15 cellular contexts compared by ENCODE assay signal in genomic region chr19:11204943-11205349, GRCh38. TPM values are rescaled to one million over a fixed set of nuclear protein-coding genes. Genes with fewer than 3 reads are reported as not detected.
DNase-seq lines count a peak whose midpoint lies in the region; ATAC-seq and TF ChIP-seq lines count a peak whose summit lies in the region.
"Had no signal": no experiment of that assay in that cellular context is flagged by ENCODE, and none has a peak within 500 bp of the region (broad histone marks: within the 10 kb centered on the region; RNA-seq: fewer than 3 reads in every experiment).

No MANE protein-coding gene starts in this region.

- H3K9ac ChIP-seq in skeletal muscle satellite cell (ENCODE audit: low read depth, low read length) (no peak overlapping the region), endodermal cell (ENCODE audit: extremely low read depth, low read length, poor library complexity, severe bottlenecking) (no peak overlapping the region)

- H3K27me3 Mint-ChIP-seq in activated naive CD8-positive, alpha-beta T cell treated with anti-CD3 and anti-CD28 coated beads, Interleukin-2, amount 50 U/mL, for 24 hours: peaks cover 9% of the 10 kb centered on the region
- no peaks in the 10 kb centered on the region for H3K27me3 Mint-ChIP-seq in endodermal cell (ENCODE audit: insufficient read depth)

- peaks cover 0 to 32% (median 24%) of the 10 kb centered on the region in 12 donors for H3K4me1 ChIP-seq in heart left ventricle
- peaks cover 32% of the 10 kb centered on the region for H3K4me1 ChIP-seq in skeletal muscle satellite cell (ENCODE audit: control insufficient read depth, insufficient read depth, low read length)
- H3K4me1 ChIP-seq in endodermal cell (ENCODE audit: control insufficient read depth, insufficient read depth, low read length): no peaks in the 10 kb centered on the region

- intact Hi-C loops in heart left ventricle (cut with DNase I): loop anchor here in 9 of 10 donors (1.0 to 10.0 kb wide), 5 partner anchors 68 to 270 kb away; no protein-coding TSS in a partner anchor

- POLR2A ChIA-PET in RWPE1 (lab: Yijun Ruan, JAX; ENCODE audit: low non-redundant PET): no interaction called here

- H3K27ac Mint-ChIP-seq in activated naive CD8-positive, alpha-beta T cell treated with anti-CD3 and anti-CD28 coated beads, Interleukin-2, amount 50 U/mL, for 24 hours: no peak overlapping the region
- no peak overlapping the region for H3K27ac Mint-ChIP-seq in endodermal cell
- H3K27ac Mint-ChIP-seq: nephron progenitor cell had no signal

- no peak for TF ChIP-seq CTCF in RWPE1 (conservative IDR thresholded peaks at IDR 0.05; ENCODE audit: low read depth)
- no peak for TF ChIP-seq CTCF in heart left ventricle (IDR thresholded peaks at IDR 0.05)
- TF ChIP-seq CTCF in GM10266 (IDR thresholded peaks at IDR 0.05; ENCODE audit: control insufficient read depth, insufficient read depth, low read depth, missing control alignments): no peak
- TF ChIP-seq CTCF in endodermal cell (conservative IDR thresholded peaks at IDR 0.05): no peak

- no peaks in the 10 kb centered on the region for H3K36me3 Mint-ChIP-seq in activated naive CD8-positive, alpha-beta T cell treated with anti-CD3 and anti-CD28 coated beads, Interleukin-2, amount 50 U/mL, for 24 hours (ENCODE audit: low read depth)
- peaks cover 14% of the 10 kb centered on the region for H3K36me3 Mint-ChIP-seq in endodermal cell (ENCODE audit: low read depth)

- WGBS in heart left ventricle, 4 donors: 45 to 48% (median 47%) methylated on average over 5 of the region's 5 CpGs
- WGBS in endodermal cell (ENCODE audit: insufficient coverage in 1 of 2, insufficient read length in 1 of 2), 2 experiments: 88 to 90% methylated on average over 4 to 5 of the region's 5 CpGs

- peaks cover 0 to 83% (median 48%) of the 10 kb centered on the region in 9 donors for H3K36me3 ChIP-seq in heart left ventricle
- H3K36me3 ChIP-seq in skeletal muscle satellite cell (ENCODE audit: insufficient read depth, low read length): peaks cover 6% of the 10 kb centered on the region
- peaks cover 5% of the 10 kb centered on the region for H3K36me3 ChIP-seq in endodermal cell (ENCODE audit: control insufficient read depth, insufficient read depth, low read length)

- peak; percentile 30 for DNase-seq in GDM1 (lab: John Stamatoyannopoulos, UW)
- DNase-seq in RWPE1 (ENCODE audit: low spot score): no peak
- peak in 2 of 5 donors; percentile 54 to 57 for DNase-seq in heart left ventricle
- DNase-seq in activated naive CD8-positive, alpha-beta T cell treated with anti-CD3 and anti-CD28 coated beads, Interleukin-2, amount 50 U/mL, for 24 hours: no peak
- DNase-seq in GM10266 (ENCODE audit: extremely low spot score): no peak
- DNase-seq in endodermal cell: no peak
- DNase-seq: activated CD8-positive, alpha-beta memory T cell treated with anti-CD3 and anti-CD28 coated beads, Interleukin-2, amount 50 U/mL, for 4 hours; amniotic stem cell; MV-4-11; nephron progenitor cell; stimulated activated CD4-positive, alpha-beta T cell treated with anti-CD3 and anti-CD28 coated beads, Interleukin-2, amount 100 ng/mL, for 24 hours; T-helper 9 cell had no signal

- no peaks in the 10 kb centered on the region for H3K27me3 ChIP-seq in heart left ventricle
- no peaks in the 10 kb centered on the region for H3K27me3 ChIP-seq in skeletal muscle satellite cell (ENCODE audit: control insufficient read depth, insufficient read depth, low read length)
- H3K27me3 ChIP-seq in endodermal cell (ENCODE audit: control insufficient read depth, insufficient read depth, low read length, poor library complexity, severe bottlenecking): no peaks in the 10 kb centered on the region

- no peak for TF ChIP-seq POLR2A in heart left ventricle (IDR thresholded peaks at IDR 0.05)

- H3K9me3 Mint-ChIP-seq in activated naive CD8-positive, alpha-beta T cell treated with anti-CD3 and anti-CD28 coated beads, Interleukin-2, amount 50 U/mL, for 24 hours: no peaks in the 10 kb centered on the region
- H3K9me3 Mint-ChIP-seq in endodermal cell: no peaks in the 10 kb centered on the region
- H3K9me3 Mint-ChIP-seq: nephron progenitor cell had no signal

- H3K9me3 ChIP-seq in heart left ventricle (no peaks in the 10 kb centered on the region), skeletal muscle satellite cell (replicated peaks; ENCODE audit: low read length) (no peaks in the 10 kb centered on the region), endodermal cell (ENCODE audit: control insufficient read depth, low read length) (no peaks in the 10 kb centered on the region)

- CTCF ChIA-PET in RWPE1 (lab: Yijun Ruan, JAX): interaction anchor here (1.6 to 1.9 kb wide), 2 partner anchors 68 to 79 kb away, joined by 4 to 9 read pairs; no protein-coding TSS in a partner anchor

- H3K4me3 ChIP-seq in heart left ventricle: no peak overlapping the region
- no peak overlapping the region for H3K4me3 ChIP-seq in skeletal muscle satellite cell (ENCODE audit: low read length)
- no peak overlapping the region for H3K4me3 ChIP-seq in endodermal cell (ENCODE audit: low read length)

- no peak overlapping the region for H3K4me3 Mint-ChIP-seq in activated naive CD8-positive, alpha-beta T cell treated with anti-CD3 and anti-CD28 coated beads, Interleukin-2, amount 50 U/mL, for 24 hours
- H3K4me3 Mint-ChIP-seq in endodermal cell: no peak overlapping the region
- H3K4me3 Mint-ChIP-seq: nephron progenitor cell had no signal

- H3K4me1 Mint-ChIP-seq in activated naive CD8-positive, alpha-beta T cell treated with anti-CD3 and anti-CD28 coated beads, Interleukin-2, amount 50 U/mL, for 24 hours: no peaks in the 10 kb centered on the region
- no peaks in the 10 kb centered on the region for H3K4me1 Mint-ChIP-seq in endodermal cell

- H3K27ac ChIP-seq in RWPE1: peak overlapping the region; percentile 84
- H3K27ac ChIP-seq in heart left ventricle: peak overlapping the region in 11 of 12 donors; percentile 78 to 97 (median 91)
- H3K27ac ChIP-seq in endodermal cell (ENCODE audit: low read depth, low read length): no peak overlapping the region
- H3K27ac ChIP-seq: C4-2B had no signal

- ATAC-seq in heart left ventricle (no peak), GM21367 (IDR thresholded peaks at IDR 0.05; ENCODE audit: unreplicated experiment) (no peak)
- no peak for ATAC-seq in activated naive CD8-positive, alpha-beta T cell treated with anti-CD3 and anti-CD28 coated beads, Interleukin-2, amount 50 U/mL, for 24 hours

- peak overlapping the region; percentile 29 for H3K4me2 ChIP-seq in skeletal muscle satellite cell (ENCODE audit: low read length)

RNA-seq across cellular contexts. Expression of gene KANK2, which starts 7.6 kb away (rescaled TPM):
- total RNA-seq in heart left ventricle (1,000 to 10,000 TPM in 1 of 9 donors, 100 to 1,000 TPM in 8; 232 to 1,831 (median 296) TPM), endodermal cell (10 to 100 TPM; 74.2 to 87.7 TPM)
- 100 to 1,000 TPM; 275 to 281 TPM for polyA plus RNA-seq in heart left ventricle
- 266 and 301 TPM in 2 replicates for total RNA-seq in skeletal muscle satellite cell (2012; rRNA removed)
- polyA plus RNA-seq in endodermal cell (2013, experiment 1 of 2): 27.0 TPM
- 29.6 TPM for polyA plus RNA-seq in endodermal cell (2013, experiment 2 of 2)

RNA-seq across cellular contexts. Expression of gene ANGPTL8, which starts 34.5 kb away (rescaled TPM):
- total RNA-seq in heart left ventricle: 1 to 10 TPM in 1 of 9 donors, not detected in 8; 6.3 TPM
- 10 to 100 TPM in 1 of 2 donors, under 1 TPM in 1; 0.61 to 10.2 TPM for polyA plus RNA-seq in heart left ventricle
- not detected in 2 replicates for total RNA-seq in skeletal muscle satellite cell (2012; rRNA removed)
- total RNA-seq in endodermal cell: not detected
- polyA plus RNA-seq in endodermal cell (2013, experiment 1 of 2): not detected
- polyA plus RNA-seq in endodermal cell (2013, experiment 2 of 2): not detected

RNA-seq across cellular contexts. Expression of gene SPC24, which starts 49.4 kb away (rescaled TPM):
- total RNA-seq in heart left ventricle (10 to 100 TPM in 1 of 9 donors, 1 to 10 TPM in 8; 1.7 to 10.7 (median 5.2) TPM), endodermal cell (10 to 100 TPM; 35.4 to 50.0 TPM)
- polyA plus RNA-seq in heart left ventricle: 1 to 10 TPM; 1.4 to 3.0 TPM
- total RNA-seq in skeletal muscle satellite cell (2012; rRNA removed): 45.7 and 54.5 TPM in 2 replicates
- 29.9 TPM for polyA plus RNA-seq in endodermal cell (2013, experiment 1 of 2)
- polyA plus RNA-seq in endodermal cell (2013, experiment 2 of 2): 34.5 TPM

RNA-seq across cellular contexts. Expression of gene DOCK6, which starts 57.4 kb away (rescaled TPM):
- 10 to 100 TPM; 21.6 to 57.8 (median 39.5) TPM for total RNA-seq in heart left ventricle
- 10 to 100 TPM; 25.6 to 36.0 TPM for polyA plus RNA-seq in heart left ventricle
- 13.4 and 13.5 TPM in 2 replicates for total RNA-seq in skeletal muscle satellite cell (2012; rRNA removed)
- total RNA-seq in endodermal cell: 100 to 1,000 TPM in 1 of 2 donors, 10 to 100 TPM in 1; 93.8 to 111 TPM
- 35.2 TPM for polyA plus RNA-seq in endodermal cell (2013, experiment 1 of 2)
- 36.4 TPM for polyA plus RNA-seq in endodermal cell (2013, experiment 2 of 2)
